In the genomic region with DNA sequence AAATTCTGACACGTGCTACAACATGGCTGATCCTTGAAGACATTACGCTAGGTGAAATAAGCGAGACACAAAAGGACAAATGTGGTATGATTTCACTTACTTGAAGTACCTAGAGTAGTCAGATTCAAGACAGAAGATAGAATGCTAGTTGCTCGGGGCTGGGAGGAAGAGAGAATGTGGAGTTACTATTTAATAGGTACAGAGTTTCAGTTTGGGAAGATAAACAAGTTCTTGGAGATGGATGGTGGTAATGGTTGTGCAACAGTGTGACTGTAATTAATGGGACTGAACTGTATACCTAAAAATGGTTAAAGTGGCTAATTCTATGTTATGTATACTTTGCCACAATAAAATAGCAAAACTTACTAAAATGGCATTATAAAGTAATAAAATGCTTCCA, we compare ENCODE assay signal across 31 cellular contexts.
"Had no signal": no experiment of that assay in that cellular context is flagged by ENCODE, and none has a peak within 500 bp of the region (broad histone marks: within the 10 kb centered on the region; RNA-seq: fewer than 3 reads in every experiment).

No MANE protein-coding gene starts in this region.

- H3K4me3 ChIP-seq: gastroesophageal sphincter, hepatocyte, spleen, tibial nerve, vagina had no signal

- H3K27ac ChIP-seq: gastroesophageal sphincter, hepatocyte, parathyroid adenoma, spleen, tibial nerve, vagina, WERI-Rb-1 had no signal

- H3K4me1 ChIP-seq: parathyroid adenoma, tibial nerve, vagina had no signal

- H3K9me3 Mint-ChIP-seq: activated CD8-positive, alpha-beta T cell treated with anti-CD3 and anti-CD28 coated beads for 36 hours; activated T-cell treated with anti-CD3 and anti-CD28 coated beads, Interleukin-2, amount 50 U/mL, for 4 hours; activated T-helper 17 cell treated with anti-CD3 and anti-CD28 coated beads, Interleukin-2, amount 50 U/mL, for 72 hours; naive thymus-derived CD8-positive, alpha-beta T cell; neural crest cell had no signal

- FAIRE-seq: bronchial epithelial cell, colon, keratinocyte had no signal

- H3K4me3 Mint-ChIP-seq: activated CD4-positive, alpha-beta T cell treated with anti-CD3 and anti-CD28 coated beads, Interleukin-2, amount 10 ng/mL, durations not matched to agents 24 days and 14 days; activated CD8-positive, alpha-beta T cell treated with anti-CD3 and anti-CD28 coated beads for 36 hours; activated T-cell treated with anti-CD3 and anti-CD28 coated beads, Interleukin-2, amount 50 U/mL, for 4 hours; activated T-helper 17 cell treated with anti-CD3 and anti-CD28 coated beads, Interleukin-2, amount 50 U/mL, for 72 hours; mesothelial cell of epicardium; naive thymus-derived CD8-positive, alpha-beta T cell; neural crest cell; T-helper 17 cell had no signal

- H3K36me3 ChIP-seq: gastroesophageal sphincter, spleen, tibial nerve, vagina, WERI-Rb-1 had no signal

- H3K27ac Mint-ChIP-seq: activated CD4-positive, alpha-beta T cell treated with anti-CD3 and anti-CD28 coated beads, Interleukin-2, amount 10 ng/mL, durations not matched to agents 24 days and 14 days; activated CD8-positive, alpha-beta T cell treated with anti-CD3 and anti-CD28 coated beads for 36 hours; activated T-helper 17 cell treated with anti-CD3 and anti-CD28 coated beads, Interleukin-2, amount 50 U/mL, for 72 hours; mesothelial cell of epicardium; naive thymus-derived CD8-positive, alpha-beta T cell; T-helper 17 cell had no signal

- ATAC-seq: activated CD4-positive, CD25-positive, alpha-beta regulatory T cell treated with anti-CD3 and anti-CD28 coated beads, Interleukin-2, amount 50 U/mL, for 24 hours; activated CD8-positive, alpha-beta T cell treated with anti-CD3 and anti-CD28 coated beads for 36 hours; activated T-cell treated with anti-CD3 and anti-CD28 coated beads, Interleukin-2, amount 50 U/mL, for 4 hours; activated T-helper 17 cell treated with anti-CD3 and anti-CD28 coated beads, Interleukin-2, amount 50 U/mL, for 72 hours; gastroesophageal sphincter; left cardiac atrium; naive thymus-derived CD8-positive, alpha-beta T cell; right cardiac atrium; T-helper 17 cell had no signal

- DNase-seq: activated CD4-positive, alpha-beta T cell treated with anti-CD3 and anti-CD28 coated beads, Interleukin-2, amount 10 ng/mL, durations not matched to agents 24 days and 14 days; activated CD8-positive, alpha-beta T cell treated with anti-CD3 and anti-CD28 coated beads for 36 hours; activated gamma-delta T cell treated with Interleukin-2 at 50 U/mL for 16 hours; activated naive CD4-positive, alpha-beta T cell treated with anti-CD3 and anti-CD28 coated beads, Interleukin-2, amount 50 U/mL, for 16 hours; activated T-cell treated with anti-CD3 and anti-CD28 coated beads, Interleukin-2, amount 50 U/mL, for 4 hours; anterior cingulate cortex; dermis blood vessel endothelial cell; effector memory CD4-positive, alpha-beta T cell; erythroblast; left cardiac atrium; naive thymus-derived CD8-positive, alpha-beta T cell; occipital lobe; right cardiac atrium; spleen; stimulated activated naive CD4-positive, alpha-beta T cell treated with Interleukin-2 at 50 U/mL for 16 hours; SW 1271; T-helper 17 cell; T1000; WERI-Rb-1 had no signal

- H3K27me3 Mint-ChIP-seq: activated CD4-positive, alpha-beta T cell treated with anti-CD3 and anti-CD28 coated beads, Interleukin-2, amount 10 ng/mL, durations not matched to agents 24 days and 14 days; activated CD8-positive, alpha-beta T cell treated with anti-CD3 and anti-CD28 coated beads for 36 hours; activated T-helper 17 cell treated with anti-CD3 and anti-CD28 coated beads, Interleukin-2, amount 50 U/mL, for 72 hours; T-helper 17 cell had no signal

- H3K9me3 ChIP-seq: gastroesophageal sphincter, spleen, tibial nerve, vagina had no signal
